12 cellular contexts compared by ENCODE assay signal in the genomic region with DNA sequence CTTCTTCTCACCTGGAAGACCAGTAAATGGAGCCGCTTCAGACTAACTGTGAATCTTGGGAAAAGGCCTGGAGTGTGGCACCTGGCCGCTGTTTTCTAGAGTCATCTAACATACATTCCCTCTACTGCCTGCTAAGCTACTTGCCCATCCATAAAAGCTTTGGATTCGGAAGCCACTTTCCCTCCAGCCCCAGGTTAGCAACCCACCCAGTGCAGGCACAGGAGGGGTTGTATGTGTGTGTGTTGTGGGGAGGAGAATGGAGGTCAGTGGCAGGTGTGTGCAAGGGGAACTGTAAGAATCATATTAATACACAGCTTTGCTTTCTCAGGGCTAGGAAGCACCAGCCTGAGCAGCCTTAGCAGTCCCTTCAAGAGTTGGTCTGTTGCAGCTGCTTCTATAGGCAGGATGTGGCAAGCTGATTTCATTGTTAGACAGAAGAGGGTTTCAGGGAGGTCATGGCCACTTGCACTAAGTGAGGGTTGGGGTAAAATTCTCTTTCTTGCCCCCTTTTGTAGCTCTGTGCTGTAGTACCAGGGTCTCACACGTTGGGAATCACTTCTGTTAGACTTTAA. TPM values are rescaled to one million over a fixed set of nuclear protein-coding genes. Genes with fewer than 3 reads are reported as not detected.
DNase-seq lines count a peak whose midpoint lies in the region; ATAC-seq, FAIRE-seq and TF ChIP-seq lines count a peak whose summit lies in the region.
"Had no signal": no experiment of that assay in that cellular context is flagged by ENCODE, and none has a peak within 500 bp of the region (broad histone marks: within the 10 kb centered on the region; RNA-seq: fewer than 3 reads in every experiment).

No MANE protein-coding gene starts in this region.

- H3K36me3 Mint-ChIP-seq in T-helper 2 cell treated with Interferon-gamma antibody and Interleukin-4, amounts not matched to agents 5 μg/mL and 100 μg/mL, for 36 hours (ENCODE audit: low read depth) = peaks cover 61% of the 10 kb centered on the region
- H3K36me3 Mint-ChIP-seq in type B pancreatic cell = peaks cover 40% of the 10 kb centered on the region

- H3K27me3 Mint-ChIP-seq in T-helper 2 cell treated with Interferon-gamma antibody and Interleukin-4, amounts not matched to agents 5 μg/mL and 100 μg/mL, for 36 hours (ENCODE audit: low read depth) = no peaks in the 10 kb centered on the region
- no peaks in the 10 kb centered on the region for H3K27me3 Mint-ChIP-seq in type B pancreatic cell

- peak; percentile 70 for ATAC-seq in GM19468 (IDR thresholded peaks at IDR 0.05; ENCODE audit: extremely low read depth, unreplicated experiment)
- peak; percentile 60 for ATAC-seq in HG03045 (IDR thresholded peaks at IDR 0.05; ENCODE audit: unreplicated experiment)

- DNase-seq in GM18507 (ENCODE audit: extremely low spot score, insufficient read length, low read depth) (no peak), NCI-H187 (lab: John Stamatoyannopoulos, UW) (no peak), type B pancreatic cell (ENCODE audit: extremely low spot score, unreplicated experiment) (no peak), DMS153 treated with DMSO at 0.1 percent for 48 hours (lab: John Stamatoyannopoulos, UW; ENCODE audit: unreplicated experiment) (no peak)
- peak; percentile 22 for DNase-seq in T-helper 2 cell treated with Interferon-gamma antibody and Interleukin-4, amounts not matched to agents 5 μg/mL and 100 μg/mL, for 36 hours (ENCODE audit: low spot score)
- no peak for DNase-seq in stimulated activated CD4-positive, alpha-beta T cell treated with anti-CD3 and anti-CD28 coated beads, Interleukin-4, amount 100 ng/mL, for 4 hours
- DNase-seq: NCI-H1092 treated with DMSO at 0.1 percent for 48 hours, RPMI8226, sigmoid colon had no signal

- H3K4me3 Mint-ChIP-seq in T-helper 2 cell treated with Interferon-gamma antibody and Interleukin-4, amounts not matched to agents 5 μg/mL and 100 μg/mL, for 36 hours = peak overlapping the region; percentile 63
- no peak overlapping the region for H3K4me3 Mint-ChIP-seq in type B pancreatic cell

- peaks cover 53% of the 10 kb centered on the region for H3K4me1 Mint-ChIP-seq in T-helper 2 cell treated with Interferon-gamma antibody and Interleukin-4, amounts not matched to agents 5 μg/mL and 100 μg/mL, for 36 hours (ENCODE audit: low read depth)
- H3K4me1 Mint-ChIP-seq in type B pancreatic cell (ENCODE audit: unreplicated experiment) = peaks cover 7% of the 10 kb centered on the region

- peaks cover 7% of the 10 kb centered on the region for H3K9me3 Mint-ChIP-seq in T-helper 2 cell treated with Interferon-gamma antibody and Interleukin-4, amounts not matched to agents 5 μg/mL and 100 μg/mL, for 36 hours
- no peaks in the 10 kb centered on the region for H3K9me3 Mint-ChIP-seq in type B pancreatic cell

- FAIRE-seq in GM18507 (lab: Jason Lieb, UNC) = peak; percentile 46

- H3K27ac Mint-ChIP-seq in T-helper 2 cell treated with Interferon-gamma antibody and Interleukin-4, amounts not matched to agents 5 μg/mL and 100 μg/mL, for 36 hours = peak overlapping the region; percentile 82
- no peak overlapping the region for H3K27ac Mint-ChIP-seq in type B pancreatic cell

- no peak for TF ChIP-seq CTCF in type B pancreatic cell (conservative IDR thresholded peaks at IDR 0.05)

RNA-seq across cellular contexts. Expression of gene NSUN3, which starts 8.9 kb away (rescaled TPM):
- total RNA-seq in type B pancreatic cell (ENCODE audit: low replicate concordance) = 9.6 and 10.7 TPM in 2 replicates

RNA-seq across cellular contexts. Expression of gene DHFR2, which starts 9.1 kb away (rescaled TPM):
- 7.1 and 8.0 TPM in 2 replicates for total RNA-seq in type B pancreatic cell (ENCODE audit: low replicate concordance)

RNA-seq across cellular contexts. Expression of gene STX19, which starts 43.4 kb away (rescaled TPM):
- total RNA-seq in type B pancreatic cell (ENCODE audit: low replicate concordance) = 0.70 and 1.3 TPM in 2 replicates
- total RNA-seq: cerebellum, sigmoid colon had no signal
